Comparison of ENCODE assay signal across 2 cellular contexts in genomic region chr1:217897121-217897520, GRCh38.
TF ChIP-seq lines count a peak whose summit lies in the region.

No MANE protein-coding gene starts in this region.

TF ChIP-seq in GM23338, 12 proteins besides CTCF, POLR2A, EP300 and RAD21:
- TF ChIP-seq NANOG (IDR thresholded peaks at IDR 0.05; ENCODE audit: borderline replicate concordance) (no peak), REST (IDR thresholded peaks at IDR 0.05; ENCODE audit: unreplicated experiment) (no peak), JUNB (IDR thresholded peaks at IDR 0.05; ENCODE audit: unreplicated experiment) (no peak), EZH2 (IDR thresholded peaks at IDR 0.05; ENCODE audit: low read depth, unreplicated experiment) (no peak), EZH2phosphoT487 (IDR thresholded peaks at IDR 0.05; ENCODE audit: unreplicated experiment) (no peak), STAT1 (IDR thresholded peaks at IDR 0.05; ENCODE audit: unreplicated experiment) (no peak), ZNF114 (CRISPR knock-in tag; IDR thresholded peaks at IDR 0.05) (no peak), ETS1 (IDR thresholded peaks at IDR 0.05) (no peak), POLR2AphosphoS5 (IDR thresholded peaks at IDR 0.05; ENCODE audit: low read depth) (no peak), CREB1 (CRISPR knock-in tag; IDR thresholded peaks at IDR 0.05; ENCODE audit: low read depth) (no peak)
- TF ChIP-seq, protein P1, sequence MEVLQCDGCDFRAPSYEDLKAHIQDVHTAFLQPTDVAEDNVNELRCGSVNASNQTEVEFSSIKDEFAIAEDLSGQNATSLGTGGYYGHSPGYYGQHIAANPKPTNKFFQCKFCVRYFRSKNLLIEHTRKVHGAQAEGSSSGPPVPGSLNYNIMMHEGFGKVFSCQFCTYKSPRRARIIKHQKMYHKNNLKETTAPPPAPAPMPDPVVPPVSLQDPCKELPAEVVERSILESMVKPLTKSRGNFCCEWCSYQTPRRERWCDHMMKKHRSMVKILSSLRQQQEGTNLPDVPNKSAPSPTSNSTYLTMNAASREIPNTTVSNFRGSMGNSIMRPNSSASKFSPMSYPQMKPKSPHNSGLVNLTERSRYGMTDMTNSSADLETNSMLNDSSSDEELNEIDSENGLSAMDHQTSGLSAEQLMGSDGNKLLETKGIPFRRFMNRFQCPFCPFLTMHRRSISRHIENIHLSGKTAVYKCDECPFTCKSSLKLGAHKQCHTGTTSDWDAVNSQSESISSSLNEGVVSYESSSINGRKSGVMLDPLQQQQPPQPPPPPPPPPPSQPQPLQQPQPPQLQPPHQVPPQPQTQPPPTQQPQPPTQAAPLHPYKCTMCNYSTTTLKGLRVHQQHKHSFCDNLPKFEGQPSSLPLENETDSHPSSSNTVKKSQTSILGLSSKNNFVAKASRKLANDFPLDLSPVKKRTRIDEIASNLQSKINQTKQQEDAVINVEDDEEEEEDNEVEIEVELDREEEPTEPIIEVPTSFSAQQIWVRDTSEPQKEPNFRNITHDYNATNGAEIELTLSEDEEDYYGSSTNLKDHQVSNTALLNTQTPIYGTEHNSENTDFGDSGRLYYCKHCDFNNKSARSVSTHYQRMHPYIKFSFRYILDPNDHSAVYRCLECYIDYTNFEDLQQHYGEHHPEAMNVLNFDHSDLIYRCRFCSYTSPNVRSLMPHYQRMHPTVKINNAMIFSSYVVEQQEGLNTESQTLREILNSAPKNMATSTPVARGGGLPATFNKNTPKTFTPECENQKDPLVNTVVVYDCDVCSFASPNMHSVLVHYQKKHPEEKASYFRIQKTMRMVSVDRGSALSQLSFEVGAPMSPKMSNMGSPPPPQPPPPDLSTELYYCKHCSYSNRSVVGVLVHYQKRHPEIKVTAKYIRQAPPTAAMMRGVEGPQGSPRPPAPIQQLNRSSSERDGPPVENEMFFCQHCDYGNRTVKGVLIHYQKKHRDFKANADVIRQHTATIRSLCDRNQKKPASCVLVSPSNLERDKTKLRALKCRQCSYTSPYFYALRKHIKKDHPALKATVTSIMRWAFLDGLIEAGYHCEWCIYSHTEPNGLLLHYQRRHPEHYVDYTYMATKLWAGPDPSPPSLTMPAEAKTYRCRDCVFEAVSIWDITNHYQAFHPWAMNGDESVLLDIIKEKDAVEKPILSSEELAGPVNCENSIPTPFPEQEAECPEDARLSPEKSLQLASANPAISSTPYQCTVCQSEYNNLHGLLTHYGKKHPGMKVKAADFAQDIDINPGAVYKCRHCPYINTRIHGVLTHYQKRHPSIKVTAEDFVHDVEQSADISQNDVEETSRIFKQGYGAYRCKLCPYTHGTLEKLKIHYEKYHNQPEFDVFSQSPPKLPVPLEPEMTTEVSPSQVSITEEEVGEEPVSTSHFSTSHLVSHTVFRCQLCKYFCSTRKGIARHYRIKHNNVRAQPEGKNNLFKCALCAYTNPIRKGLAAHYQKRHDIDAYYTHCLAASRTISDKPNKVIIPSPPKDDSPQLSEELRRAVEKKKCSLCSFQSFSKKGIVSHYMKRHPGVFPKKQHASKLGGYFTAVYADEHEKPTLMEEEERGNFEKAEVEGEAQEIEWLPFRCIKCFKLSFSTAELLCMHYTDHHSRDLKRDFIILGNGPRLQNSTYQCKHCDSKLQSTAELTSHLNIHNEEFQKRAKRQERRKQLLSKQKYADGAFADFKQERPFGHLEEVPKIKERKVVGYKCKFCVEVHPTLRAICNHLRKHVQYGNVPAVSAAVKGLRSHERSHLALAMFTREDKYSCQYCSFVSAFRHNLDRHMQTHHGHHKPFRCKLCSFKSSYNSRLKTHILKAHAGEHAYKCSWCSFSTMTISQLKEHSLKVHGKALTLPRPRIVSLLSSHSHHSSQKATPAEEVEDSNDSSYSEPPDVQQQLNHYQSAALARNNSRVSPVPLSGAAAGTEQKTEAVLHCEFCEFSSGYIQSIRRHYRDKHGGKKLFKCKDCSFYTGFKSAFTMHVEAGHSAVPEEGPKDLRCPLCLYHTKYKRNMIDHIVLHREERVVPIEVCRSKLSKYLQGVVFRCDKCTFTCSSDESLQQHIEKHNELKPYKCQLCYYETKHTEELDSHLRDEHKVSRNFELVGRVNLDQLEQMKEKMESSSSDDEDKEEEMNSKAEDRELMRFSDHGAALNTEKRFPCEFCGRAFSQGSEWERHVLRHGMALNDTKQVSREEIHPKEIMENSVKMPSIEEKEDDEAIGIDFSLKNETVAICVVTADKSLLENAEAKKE (CRISPR knock-in tag; IDR thresholded peaks at IDR 0.05): no peak
TF ChIP-seq in GM23338: peak in this region for 0.

TF ChIP-seq in SK-N-SH, 30 proteins besides CTCF, POLR2A, EP300 and RAD21:
- TF ChIP-seq PBX3 (IDR thresholded peaks at IDR 0.05) (peak; percentile 6; the same call in 1 of the 2 replicates), MXI1 (IDR thresholded peaks at IDR 0.05; ENCODE audit: low read depth, low read length) (no peak), POLR2AphosphoS5 (IDR thresholded peaks at IDR 0.05; ENCODE audit: low read depth, low read length) (no peak), SMC3 (IDR thresholded peaks at IDR 0.05; ENCODE audit: low read depth, low read length) (no peak), NFIC (IDR thresholded peaks at IDR 0.05; ENCODE audit: borderline replicate concordance) (peak; percentile 53), ELF1 (IDR thresholded peaks at IDR 0.05) (no peak)
TF ChIP-seq in SK-N-SH: peak in this region for 2.
